Comparison of ENCODE assay signal across 20 cellular contexts in the genomic region with DNA sequence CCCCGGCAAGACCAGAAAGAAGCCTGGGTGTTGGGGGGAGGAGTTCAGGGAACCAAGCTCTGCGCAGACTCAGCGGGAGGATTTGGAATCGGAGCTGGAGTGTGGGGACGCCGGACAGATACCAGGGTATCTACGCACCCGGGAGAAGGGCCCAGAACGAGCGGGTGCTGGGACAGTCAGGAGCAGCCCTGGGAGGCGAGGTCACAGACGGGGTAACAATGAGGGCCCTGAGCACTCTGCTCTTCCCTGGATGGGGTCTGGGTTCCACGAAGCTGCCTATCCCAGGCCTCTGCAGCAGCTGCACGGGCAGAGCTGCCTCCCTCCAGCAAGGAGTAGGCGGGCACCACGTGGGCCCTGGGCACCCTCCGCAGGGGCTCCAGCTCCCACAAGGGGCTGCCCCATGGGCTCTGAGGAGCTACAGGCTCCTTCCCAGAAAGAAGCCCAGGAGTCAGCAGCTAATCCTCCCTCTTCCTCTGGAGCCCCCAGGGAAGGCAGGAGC.
"Had no signal": no experiment of that assay in that cellular context is flagged by ENCODE, and none has a peak within 500 bp of the region (broad histone marks: within the 10 kb centered on the region; RNA-seq: fewer than 3 reads in every experiment).

No MANE protein-coding gene starts in this region.

- H3K27ac ChIP-seq: dorsolateral prefrontal cortex, prostate gland, right atrium auricular region, sigmoid colon, testis, tibial artery had no signal

- H3K4me1 ChIP-seq: prostate gland had no signal

- H3K9me3 Mint-ChIP-seq: mesothelial cell of epicardium; naive B cell; natural killer cell treated with Interleukin-12 subunit alpha and Interleukin-12 subunit beta and Interleukin-15 and Interleukin-18, amount 100 ng/mL, for 72 hours; neural crest cell; stimulated activated effector memory CD8-positive, alpha-beta T cell treated with anti-CD3 and anti-CD28 coated beads, Interleukin-12 subunit alpha, Interleukin-12 subunit beta, amount 100 ng/mL, for 72 hours; type B pancreatic cell had no signal

- H3K27ac Mint-ChIP-seq: mesothelial cell of epicardium; natural killer cell treated with Interleukin-12 subunit alpha and Interleukin-12 subunit beta and Interleukin-15 and Interleukin-18, amount 100 ng/mL, for 72 hours; stimulated activated effector memory CD8-positive, alpha-beta T cell treated with anti-CD3 and anti-CD28 coated beads, Interleukin-12 subunit alpha, Interleukin-12 subunit beta, amount 100 ng/mL, for 72 hours had no signal

- H3K27me3 ChIP-seq: dorsolateral prefrontal cortex, right atrium auricular region, testis had no signal

- ATAC-seq: left colon; mucosa of descending colon; stimulated activated effector memory CD8-positive, alpha-beta T cell treated with anti-CD3 and anti-CD28 coated beads, Interleukin-12 subunit alpha, Interleukin-12 subunit beta, amount 100 ng/mL, for 72 hours; stimulated activated naive CD8-positive, alpha-beta T cell treated with anti-CD3 and anti-CD28 coated beads, Interleukin-15, Interleukin-2, amounts not matched to agents 100 U/mL and 50 U/mL, for 24 hours had no signal

- H3K36me3 ChIP-seq: prostate gland, right atrium auricular region, sigmoid colon, tibial artery had no signal

- H3K36me3 Mint-ChIP-seq: mesothelial cell of epicardium; naive B cell; natural killer cell treated with Interleukin-12 subunit alpha and Interleukin-12 subunit beta and Interleukin-15 and Interleukin-18, amount 100 ng/mL, for 72 hours; type B pancreatic cell had no signal

- H3K4me3 ChIP-seq: dorsolateral prefrontal cortex, mucosa of descending colon, prostate gland, right atrium auricular region, sigmoid colon, testis, tibial artery had no signal

- H3K9me3 ChIP-seq: mucosa of descending colon, prostate gland, right atrium auricular region, sigmoid colon, testis, tibial artery had no signal

- H3K4me3 Mint-ChIP-seq: naive B cell; natural killer cell treated with Interleukin-12 subunit alpha and Interleukin-12 subunit beta and Interleukin-15 and Interleukin-18, amount 100 ng/mL, for 72 hours; stimulated activated effector memory CD8-positive, alpha-beta T cell treated with anti-CD3 and anti-CD28 coated beads, Interleukin-12 subunit alpha, Interleukin-12 subunit beta, amount 100 ng/mL, for 72 hours had no signal

- H3K27me3 Mint-ChIP-seq: naive B cell; natural killer cell treated with Interleukin-12 subunit alpha and Interleukin-12 subunit beta and Interleukin-15 and Interleukin-18, amount 100 ng/mL, for 72 hours had no signal

- DNase-seq: dorsolateral prefrontal cortex; effector CD4-positive, alpha-beta T cell; left colon; mesenchymal stem cell; naive B cell; nucleus accumbens; sigmoid colon; stimulated activated CD4-positive, alpha-beta T cell treated with anti-CD3 and anti-CD28 coated beads, Interleukin-2, amount 100 ng/mL, for 24 hours; stimulated activated CD4-positive, alpha-beta T cell treated with anti-CD3 and anti-CD28 coated beads, Interleukin-4, amount 100 ng/mL, for 24 hours; stimulated activated naive CD8-positive, alpha-beta T cell treated with anti-CD3 and anti-CD28 coated beads, Interleukin-15, Interleukin-2, amounts not matched to agents 100 U/mL and 50 U/mL, for 24 hours; testis; tibial artery had no signal
